28 cellular contexts compared by ENCODE assay signal in the genomic region with DNA sequence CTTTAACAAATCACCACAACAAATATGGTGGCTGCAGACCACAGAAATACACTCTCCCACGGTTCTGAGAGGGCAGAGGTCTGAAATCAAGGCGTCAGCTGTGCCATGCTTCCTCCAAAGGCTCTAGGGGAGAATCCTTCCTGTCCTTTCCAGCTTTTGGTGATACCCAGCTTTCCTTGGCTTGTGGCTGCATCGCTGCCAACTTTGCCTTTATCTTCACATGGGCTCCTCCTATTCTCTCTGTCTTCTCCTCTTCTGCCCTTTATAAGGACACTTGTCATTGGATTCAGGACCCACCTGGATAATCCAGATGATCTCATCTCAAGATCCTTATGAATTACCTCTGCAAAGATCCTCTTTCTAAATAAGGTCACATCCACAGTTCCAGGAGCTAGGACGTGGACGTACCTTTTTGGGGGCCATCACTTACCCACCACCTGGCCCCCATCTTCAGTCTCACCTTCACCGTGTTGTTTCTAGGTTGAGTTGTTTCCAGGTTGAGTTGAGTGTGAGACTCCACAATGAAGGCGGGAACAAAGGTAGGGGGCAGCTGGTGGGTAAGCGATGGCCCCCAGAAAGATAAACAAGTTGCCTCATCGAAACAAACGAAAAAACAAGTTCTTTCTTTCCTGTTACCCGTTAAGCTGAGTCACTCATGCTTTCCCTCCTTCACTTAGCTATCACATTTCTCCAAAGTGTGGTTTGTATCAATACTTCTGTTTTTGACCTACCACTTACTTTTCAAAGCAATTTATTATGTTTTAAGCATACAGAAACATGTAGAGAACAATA.
DNase-seq lines count a peak whose midpoint lies in the region; ATAC-seq and TF ChIP-seq lines count a peak whose summit lies in the region.
"Had no signal": no experiment of that assay in that cellular context is flagged by ENCODE, and none has a peak within 500 bp of the region (broad histone marks: within the 10 kb centered on the region; RNA-seq: fewer than 3 reads in every experiment).

No MANE protein-coding gene starts in this region.

- no peak overlapping the region for H3K4me3 Mint-ChIP-seq in activated CD4-positive, alpha-beta memory T cell treated with anti-CD3 and anti-CD28 coated beads, Interleukin-2, amount 10 ng/mL, durations not matched to agents 7 days and 5 days
- H3K4me3 Mint-ChIP-seq in activated CD4-positive, alpha-beta memory T cell treated with anti-CD3 and anti-CD28 coated beads for 36 hours = no peak overlapping the region
- H3K4me3 Mint-ChIP-seq: neural crest cell had no signal

- peaks cover 34% of the 10 kb centered on the region for H3K4me1 ChIP-seq in osteoblast (ENCODE audit: insufficient read depth, low read length)

- intact Hi-C loops in activated CD4-positive, alpha-beta memory T cell treated with anti-CD3 and anti-CD28 coated beads for 36 hours (cut with micrococcal nuclease) = no loop called here

- POLR2A ChIA-PET in activated CD4-positive, alpha-beta memory T cell treated with anti-CD3 and anti-CD28 coated beads, Interleukin-2, amount 10 ng/mL, durations not matched to agents 7 days and 5 days (lab: Charles Lee) = interaction anchor here (0.9 to 2.7 kb wide), 4 partner anchors 14 to 413 kb away, joined by 3 to 19 read pairs (median 4); a partner anchor contains a TSS
- POLR2A ChIA-PET in activated CD4-positive, alpha-beta memory T cell treated with anti-CD3 and anti-CD28 coated beads for 36 hours (lab: Charles Lee) = no interaction called here
- POLR2A ChIA-PET in RWPE1 (lab: Yijun Ruan, JAX; ENCODE audit: low non-redundant PET) = no interaction called here

- H3K27ac Mint-ChIP-seq in activated CD4-positive, alpha-beta memory T cell treated with anti-CD3 and anti-CD28 coated beads, Interleukin-2, amount 10 ng/mL, durations not matched to agents 7 days and 5 days = peak overlapping the region; percentile 66
- no peak overlapping the region for H3K27ac Mint-ChIP-seq in activated CD4-positive, alpha-beta memory T cell treated with anti-CD3 and anti-CD28 coated beads for 36 hours
- H3K27ac Mint-ChIP-seq: progenitor cell of endocrine pancreas had no signal

- H3K36me3 ChIP-seq in osteoblast (ENCODE audit: insufficient read depth, low read length) = no peaks in the 10 kb centered on the region
- H3K36me3 ChIP-seq: BLaER1 treated with 17β-estradiol and CSF1 and Interleukin-3, amounts not matched to agents 10 nM and 100 nM; cardiac muscle cell; thoracic aorta; vagina had no signal

- CTCF ChIA-PET in activated CD4-positive, alpha-beta memory T cell treated with anti-CD3 and anti-CD28 coated beads, Interleukin-2, amount 10 ng/mL, durations not matched to agents 7 days and 5 days (lab: Charles Lee) = interaction anchor here (1.0 to 1.3 kb wide), 2 partner anchors 17 to 18 kb away, joined by 3 read pairs; no protein-coding TSS in a partner anchor
- CTCF ChIA-PET in activated CD4-positive, alpha-beta memory T cell treated with anti-CD3 and anti-CD28 coated beads for 36 hours (lab: Charles Lee) = no interaction called here
- CTCF ChIA-PET in RWPE1 (lab: Yijun Ruan, JAX) = no interaction called here

- no peaks in the 10 kb centered on the region for H3K36me3 Mint-ChIP-seq in activated CD4-positive, alpha-beta memory T cell treated with anti-CD3 and anti-CD28 coated beads, Interleukin-2, amount 10 ng/mL, durations not matched to agents 7 days and 5 days (ENCODE audit: low read depth)
- no peaks in the 10 kb centered on the region for H3K36me3 Mint-ChIP-seq in activated CD4-positive, alpha-beta memory T cell treated with anti-CD3 and anti-CD28 coated beads for 36 hours

- H4K20me1 ChIP-seq in osteoblast (ENCODE audit: insufficient read depth, low read length) = no peaks in the 10 kb centered on the region
- H4K20me1 ChIP-seq: BLaER1 treated with 17β-estradiol and CSF1 and Interleukin-3, amounts not matched to agents 10 nM and 100 nM had no signal

- TF ChIP-seq CTCF in osteoblast (IDR thresholded peaks at IDR 0.05; ENCODE audit: extremely low read depth, low read depth, low read length) (no peak), RWPE1 (conservative IDR thresholded peaks at IDR 0.05; ENCODE audit: low read depth) (no peak)

- H2AFZ ChIP-seq in osteoblast (ENCODE audit: low read length) = peak overlapping the region; percentile 11

- no peaks in the 10 kb centered on the region for H3K27me3 ChIP-seq in osteoblast (ENCODE audit: insufficient read depth, low read length)
- H3K27me3 ChIP-seq: BLaER1 treated with 17β-estradiol and CSF1 and Interleukin-3, amounts not matched to agents 10 nM and 100 nM; cardiac muscle cell; vagina had no signal

- H3K4me2 ChIP-seq in osteoblast (ENCODE audit: insufficient read depth, low read length) = peak overlapping the region; percentile 61

- peaks cover 26% of the 10 kb centered on the region for H3K4me1 Mint-ChIP-seq in activated CD4-positive, alpha-beta memory T cell treated with anti-CD3 and anti-CD28 coated beads, Interleukin-2, amount 10 ng/mL, durations not matched to agents 7 days and 5 days
- peaks cover 9% of the 10 kb centered on the region for H3K4me1 Mint-ChIP-seq in activated CD4-positive, alpha-beta memory T cell treated with anti-CD3 and anti-CD28 coated beads for 36 hours (ENCODE audit: low read depth)

- H3K79me2 ChIP-seq in osteoblast (ENCODE audit: insufficient read depth, low read length) = no peaks in the 10 kb centered on the region

- no peak for ATAC-seq in esophagus mucosa
- ATAC-seq: left ventricle myocardium superior, mucosa of descending colon had no signal

- H3K27me3 Mint-ChIP-seq in activated CD4-positive, alpha-beta memory T cell treated with anti-CD3 and anti-CD28 coated beads, Interleukin-2, amount 10 ng/mL, durations not matched to agents 7 days and 5 days = peaks cover 2% of the 10 kb centered on the region
- peaks cover 2% of the 10 kb centered on the region for H3K27me3 Mint-ChIP-seq in activated CD4-positive, alpha-beta memory T cell treated with anti-CD3 and anti-CD28 coated beads for 36 hours
- H3K27me3 Mint-ChIP-seq: progenitor cell of endocrine pancreas had no signal

- H3K4me3 ChIP-seq in osteoblast (ENCODE audit: insufficient read depth, low read length) = no peak overlapping the region
- H3K4me3 ChIP-seq: BLaER1 treated with 17β-estradiol and CSF1 and Interleukin-3, amounts not matched to agents 10 nM and 100 nM; cardiac muscle cell; mucosa of descending colon; thoracic aorta; vagina had no signal

- peaks cover 5% of the 10 kb centered on the region for H3K9me3 Mint-ChIP-seq in activated CD4-positive, alpha-beta memory T cell treated with anti-CD3 and anti-CD28 coated beads, Interleukin-2, amount 10 ng/mL, durations not matched to agents 7 days and 5 days
- peaks cover 6% of the 10 kb centered on the region for H3K9me3 Mint-ChIP-seq in activated CD4-positive, alpha-beta memory T cell treated with anti-CD3 and anti-CD28 coated beads for 36 hours

- H3K9me3 ChIP-seq in osteoblast (ENCODE audit: low read depth, low read length) = no peaks in the 10 kb centered on the region
- H3K9me3 ChIP-seq: mucosa of descending colon, thoracic aorta, vagina had no signal

- no peak for DNase-seq in activated CD4-positive, alpha-beta memory T cell treated with anti-CD3 and anti-CD28 coated beads, Interleukin-2, amount 10 ng/mL, durations not matched to agents 7 days and 5 days
- DNase-seq in activated CD4-positive, alpha-beta memory T cell treated with anti-CD3 and anti-CD28 coated beads for 36 hours = no peak
- peak; percentile 38 for DNase-seq in OCI-M1 (lab: John Stamatoyannopoulos, UW)
- DNase-seq in caudate nucleus (lab: John Stamatoyannopoulos, UW) = no peak
- no peak for DNase-seq in osteoblast (ENCODE audit: insufficient read length, low spot score, missing footprints)
- no peak for DNase-seq in RWPE1 (ENCODE audit: low spot score)
- DNase-seq in iPS-NIHi11 (ENCODE audit: low spot score) = no peak
- DNase-seq: activated naive CD4-positive, alpha-beta T cell treated with Interleukin-2 at 50 U/mL for 16 hours; activated T-cell treated with anti-CD3 and anti-CD28 coated beads, Interleukin-2, amount 50 U/mL, for 1 hour; amniotic stem cell; foreskin fibroblast; H7; KG1; left ventricle myocardium superior; mucosa of descending colon; NCI-H1092; NCI-H2029; NCI-H345; NCI-H774; Right ventricle myocardium superior had no signal

- H3K27ac ChIP-seq in caudate nucleus (ENCODE audit: low read depth, low read length) = peak overlapping the region; percentile 99
- no peak overlapping the region for H3K27ac ChIP-seq in osteoblast (ENCODE audit: low read depth, low read length)
- H3K27ac ChIP-seq in RWPE1 = no peak overlapping the region
- H3K27ac ChIP-seq: BLaER1 treated with 17β-estradiol and CSF1 and Interleukin-3, amounts not matched to agents 10 nM and 100 nM; epithelial cell of prostate; thoracic aorta; vagina had no signal
